Comparison of ENCODE assay signal across 20 cellular contexts in genomic region chr13:30058429-30058828, GRCh38.
"Had no signal": no experiment of that assay in that cellular context is flagged by ENCODE, and none has a peak within 500 bp of the region (broad histone marks: within the 10 kb centered on the region; RNA-seq: fewer than 3 reads in every experiment).

No MANE protein-coding gene starts in this region.

- H3K4me3 Mint-ChIP-seq: immature natural killer cell, mesothelial cell of epicardium, naive B cell had no signal

- H3K27ac Mint-ChIP-seq: immature natural killer cell, mesothelial cell of epicardium, naive B cell had no signal

- H3K36me3 Mint-ChIP-seq: naive B cell had no signal

- ATAC-seq: foreskin keratinocyte, gastroesophageal sphincter, heart left ventricle, left cardiac atrium, left lung, left ventricle myocardium superior, lower lobe of right lung, mucosa of descending colon had no signal

- H3K4me1 Mint-ChIP-seq: immature natural killer cell, naive B cell had no signal

- FAIRE-seq: endothelial cell of umbilical vein, frontal cortex, keratinocyte had no signal

- DNase-seq: dermis blood vessel endothelial cell; dorsolateral prefrontal cortex; effector CD4-positive, alpha-beta T cell; effector memory CD4-positive, alpha-beta T cell; foreskin keratinocyte; heart left ventricle; hypothalamus; immature natural killer cell; left cardiac atrium; left lung; left ventricle myocardium superior; lower lobe of right lung; mesenchymal stem cell; mucosa of descending colon; naive B cell had no signal
